ENCODE assay signal across 19 cellular contexts in the genomic region with DNA sequence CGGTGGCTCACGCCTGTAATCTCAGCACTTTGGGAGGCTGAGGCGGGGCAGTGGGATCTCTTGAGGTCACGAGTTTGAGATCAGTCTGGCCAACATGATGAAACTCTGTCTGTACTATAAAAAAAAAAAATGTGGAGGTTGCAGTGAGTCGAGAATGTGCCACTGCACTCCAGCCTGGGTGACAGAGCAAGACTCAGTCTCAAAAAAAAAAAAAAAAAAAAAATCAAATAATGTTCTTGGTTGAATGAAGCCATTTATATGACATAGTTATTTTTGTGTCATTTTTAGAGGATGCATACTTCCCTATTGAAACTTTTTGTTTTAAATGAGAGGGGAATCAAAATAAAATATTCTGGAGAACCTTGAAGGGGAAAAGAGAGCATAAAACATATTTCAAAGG. TPM values are rescaled to one million over a fixed set of nuclear protein-coding genes. Genes with fewer than 3 reads are reported as not detected.
A peak's percentile ranks its signal among the peaks of the same experiment; 100 is the strongest.
DNase-seq lines count a peak whose midpoint lies in the region; ATAC-seq and TF ChIP-seq lines count a peak whose summit lies in the region.
"Had no signal": no experiment of that assay in that cellular context is flagged by ENCODE, and none has a peak within 500 bp of the region (broad histone marks: within the 10 kb centered on the region; RNA-seq: fewer than 3 reads in every experiment).

No MANE protein-coding gene starts in this region.

- peak overlapping the region; percentile 45; the same call in 1 of the 2 replicates for H3K4me2 ChIP-seq in KMS-11
- H3K4me2 ChIP-seq in mesenchymal stem cell (ENCODE audit: low read length, poor library complexity, severe bottlenecking), result no peak overlapping the region

- H3K9me3 Mint-ChIP-seq in T-helper 2 cell treated with Interferon-gamma antibody and Interleukin-4, amounts not matched to agents 5 μg/mL and 100 μg/mL, for 36 hours, result no peaks in the 10 kb centered on the region
- no peaks in the 10 kb centered on the region for H3K9me3 Mint-ChIP-seq in activated T-helper 2 cell treated with anti-CD3 and anti-CD28 coated beads, Interferon-gamma antibody, Interleukin-2, Interleukin-4, amounts not matched to agents 10 μg/mL and 5 μg/mL and 100 μg/mL, durations not matched to agents 14 hours and 24 hours and 36 hours

- H2AFZ ChIP-seq in KMS-11 (ENCODE audit: low read depth), result no peak overlapping the region
- no peak overlapping the region for H2AFZ ChIP-seq in mesenchymal stem cell (ENCODE audit: low read depth, low read length)

- no peak overlapping the region for H2AK5ac ChIP-seq in mesenchymal stem cell (ENCODE audit: low read length, severe bottlenecking)

- ATAC-seq in left colon, result no peak
- ATAC-seq in HG03025 (IDR thresholded peaks at IDR 0.05; ENCODE audit: low FRiP score, unreplicated experiment), result no peak
- ATAC-seq: Panc1 had no signal

- no peak overlapping the region for H3K4me3 ChIP-seq in KMS-11 (IDR thresholded peaks at IDR 0.05; ENCODE audit: insufficient read depth, low read depth, low read length)
- no peak overlapping the region for H3K4me3 ChIP-seq in mesenchymal stem cell (ENCODE audit: insufficient read depth in 1 of 2, low read depth in 1 of 2, low read length in 2 of 2)
- H3K4me3 ChIP-seq: suprapubic skin had no signal

- no peak overlapping the region for H2BK5ac ChIP-seq in mesenchymal stem cell (ENCODE audit: low read depth, low read length, poor library complexity, severe bottlenecking)

- H3K27me3 ChIP-seq in KMS-11 (ENCODE audit: insufficient read depth, low read depth) (peaks cover 6% of the 10 kb centered on the region; the same call in 1 of the 2 replicates), mesenchymal stem cell (ENCODE audit: control insufficient read depth in 1 of 2, insufficient read depth in 1 of 2, low read length in 2 of 2) (no peaks in the 10 kb centered on the region)
- H3K27me3 ChIP-seq: suprapubic skin had no signal

- peaks cover 5% of the 10 kb centered on the region; the same call in 1 of the 2 replicates for H3K79me2 ChIP-seq in KMS-11 (ENCODE audit: insufficient read depth, low read depth)

- no peak overlapping the region for H3K18ac ChIP-seq in mesenchymal stem cell (ENCODE audit: low read depth in 1 of 2, low read length in 2 of 2)

- no peaks in the 10 kb centered on the region for H3K36me3 ChIP-seq in KMS-11 (ENCODE audit: insufficient read depth)
- peaks cover 11 to 20% of the 10 kb centered on the region in 2 experiments for H3K36me3 ChIP-seq in mesenchymal stem cell (ENCODE audit: control insufficient read depth in 1 of 2, insufficient read depth in 2 of 2, low read depth in 1 of 2, low read length in 2 of 2)

- H3K27ac ChIP-seq in KMS-11, result no peak overlapping the region; the same call in 1 of the 2 replicates
- no peak overlapping the region for H3K27ac ChIP-seq in mesenchymal stem cell (ENCODE audit: low read length, poor library complexity, severe bottlenecking)
- H3K27ac ChIP-seq: HL-60, suprapubic skin had no signal

- H3K4me1 ChIP-seq in KMS-11 (ENCODE audit: low read depth, poor library complexity, severe bottlenecking) (peaks cover 74% of the 10 kb centered on the region), mesenchymal stem cell (ENCODE audit: control insufficient read depth, insufficient read depth, low read depth, low read length) (peaks cover 2% of the 10 kb centered on the region)

- no peak overlapping the region for H4K91ac ChIP-seq in mesenchymal stem cell (ENCODE audit: low read length)

- in situ Hi-C loops in KBM-7 (cut with MboI; ENCODE audit: low pct_unique_long_range_greater_than_20kb, low sequenced_read_pairs), result no loop called here

- no peaks in the 10 kb centered on the region for H3K27me3 Mint-ChIP-seq in T-helper 2 cell treated with Interferon-gamma antibody and Interleukin-4, amounts not matched to agents 5 μg/mL and 100 μg/mL, for 36 hours (ENCODE audit: low read depth)
- H3K27me3 Mint-ChIP-seq in activated T-helper 2 cell treated with anti-CD3 and anti-CD28 coated beads, Interferon-gamma antibody, Interleukin-2, Interleukin-4, amounts not matched to agents 10 μg/mL and 5 μg/mL and 100 μg/mL, durations not matched to agents 14 hours and 24 hours and 36 hours (ENCODE audit: low read depth), result no peaks in the 10 kb centered on the region
- H3K27me3 Mint-ChIP-seq: progenitor cell of endocrine pancreas had no signal

- H3K4ac ChIP-seq in mesenchymal stem cell (ENCODE audit: low read depth in 1 of 2, low read length in 2 of 2), result no peak overlapping the region

- H3K23ac ChIP-seq in mesenchymal stem cell (ENCODE audit: low read length in 2 of 2), result no peak overlapping the region

- H3K9me3 ChIP-seq in mesenchymal stem cell (ENCODE audit: control insufficient read depth, low read length), result no peaks in the 10 kb centered on the region
- H3K9me3 ChIP-seq: suprapubic skin had no signal

- H3K79me1 ChIP-seq in mesenchymal stem cell (replicated peaks; ENCODE audit: low read length, poor library complexity, severe bottlenecking), result peaks cover 17% of the 10 kb centered on the region

- DNase-seq in T-helper 2 cell treated with Interferon-gamma antibody and Interleukin-4, amounts not matched to agents 5 μg/mL and 100 μg/mL, for 36 hours (ENCODE audit: low spot score), result no peak
- no peak for DNase-seq in T-helper 2 cell
- no peak for DNase-seq in activated T-helper 2 cell treated with anti-CD3 and anti-CD28 coated beads, Interferon-gamma antibody, Interleukin-2, Interleukin-4, amounts not matched to agents 10 μg/mL and 5 μg/mL and 100 μg/mL, durations not matched to agents 14 hours and 24 hours and 36 hours (ENCODE audit: low spot score)
- DNase-seq in mesenchymal stem cell, result no peak
- no peak for DNase-seq in left colon
- no peak for DNase-seq in KBM-7
- DNase-seq: 8988T; activated CD4-positive, alpha-beta T cell treated with anti-CD3 and anti-CD28 coated beads for 1 hour; activated gamma-delta T cell; NCI-H187; NCI-H510A; stimulated activated CD4-positive, alpha-beta T cell treated with anti-CD3 and anti-CD28 coated beads, Interleukin-12 subunit alpha, Interleukin-12 subunit beta, amount 100 ng/mL, for 4 hours; SW 1271 had no signal

- H2BK12ac ChIP-seq in mesenchymal stem cell (ENCODE audit: low read length in 2 of 2), result no peak overlapping the region

- H3K9ac ChIP-seq in KMS-11 (no peak overlapping the region), mesenchymal stem cell (ENCODE audit: low read length) (peak overlapping the region; percentile 44)

- peak overlapping the region; percentile 52 for H3K4me3 Mint-ChIP-seq in T-helper 2 cell treated with Interferon-gamma antibody and Interleukin-4, amounts not matched to agents 5 μg/mL and 100 μg/mL, for 36 hours
- H3K4me3 Mint-ChIP-seq in activated T-helper 2 cell treated with anti-CD3 and anti-CD28 coated beads, Interferon-gamma antibody, Interleukin-2, Interleukin-4, amounts not matched to agents 10 μg/mL and 5 μg/mL and 100 μg/mL, durations not matched to agents 14 hours and 24 hours and 36 hours (ENCODE audit: low read depth), result peak overlapping the region; percentile 1

- no peak for TF ChIP-seq CTCF in KMS-11 (conservative IDR thresholded peaks at IDR 0.05; ENCODE audit: low read depth, low read length)

- H2BK120ac ChIP-seq in mesenchymal stem cell (ENCODE audit: low read depth, low read length), result no peak overlapping the region

- no peak overlapping the region for H4K8ac ChIP-seq in mesenchymal stem cell (ENCODE audit: low read length)

- peaks cover 32% of the 10 kb centered on the region for H3K36me3 Mint-ChIP-seq in T-helper 2 cell treated with Interferon-gamma antibody and Interleukin-4, amounts not matched to agents 5 μg/mL and 100 μg/mL, for 36 hours (ENCODE audit: low read depth)
- H3K36me3 Mint-ChIP-seq in activated T-helper 2 cell treated with anti-CD3 and anti-CD28 coated beads, Interferon-gamma antibody, Interleukin-2, Interleukin-4, amounts not matched to agents 10 μg/mL and 5 μg/mL and 100 μg/mL, durations not matched to agents 14 hours and 24 hours and 36 hours (ENCODE audit: low read depth), result peaks cover 57% of the 10 kb centered on the region

- intact Hi-C loops in activated T-helper 2 cell treated with anti-CD3 and anti-CD28 coated beads, Interferon-gamma antibody, Interleukin-2, Interleukin-4, amounts not matched to agents 10 μg/mL and 5 μg/mL and 100 μg/mL, durations not matched to agents 14 hours and 24 hours and 36 hours (cut with micrococcal nuclease), result loop anchor here (2.0 kb wide), 1 partner anchor 27 kb away; no protein-coding TSS in a partner anchor
- intact Hi-C loops in left colon (cut with DNase I, micrococcal nuclease), result no loop called here

- WGBS in mesenchymal stem cell, result 97% methylated on average over 4 of the region's 5 CpGs

- H3K14ac ChIP-seq in mesenchymal stem cell (ENCODE audit: low read length in 2 of 2), result no peak overlapping the region

- H4K20me1 ChIP-seq in KMS-11 (ENCODE audit: insufficient read depth), result 0 out of 2 replicates have a peak, but pooled peaks cover 3% of the 10 kb centered on the region

- peak overlapping the region; percentile 73 for H3K27ac Mint-ChIP-seq in T-helper 2 cell treated with Interferon-gamma antibody and Interleukin-4, amounts not matched to agents 5 μg/mL and 100 μg/mL, for 36 hours
- peak overlapping the region; percentile 60 for H3K27ac Mint-ChIP-seq in activated T-helper 2 cell treated with anti-CD3 and anti-CD28 coated beads, Interferon-gamma antibody, Interleukin-2, Interleukin-4, amounts not matched to agents 10 μg/mL and 5 μg/mL and 100 μg/mL, durations not matched to agents 14 hours and 24 hours and 36 hours
- H3K27ac Mint-ChIP-seq: progenitor cell of endocrine pancreas had no signal

- H3K4me1 Mint-ChIP-seq in T-helper 2 cell treated with Interferon-gamma antibody and Interleukin-4, amounts not matched to agents 5 μg/mL and 100 μg/mL, for 36 hours (ENCODE audit: low read depth), result peaks cover 38% of the 10 kb centered on the region
- peaks cover 40% of the 10 kb centered on the region for H3K4me1 Mint-ChIP-seq in activated T-helper 2 cell treated with anti-CD3 and anti-CD28 coated beads, Interferon-gamma antibody, Interleukin-2, Interleukin-4, amounts not matched to agents 10 μg/mL and 5 μg/mL and 100 μg/mL, durations not matched to agents 14 hours and 24 hours and 36 hours (ENCODE audit: low read depth)

- H2BK15ac ChIP-seq in mesenchymal stem cell (ENCODE audit: low read depth, poor library complexity, severe bottlenecking), result no peak overlapping the region

RNA-seq across cellular contexts. Expression of a gene that starts 3.1 kb away (rescaled TPM):
- 63.6 and 70.7 TPM in 2 replicates for total RNA-seq in activated T-helper 2 cell treated with anti-CD3 and anti-CD28 coated beads, Interferon-gamma antibody, Interleukin-2, Interleukin-4, amounts not matched to agents 10 μg/mL and 5 μg/mL and 100 μg/mL, durations not matched to agents 14 hours and 24 hours and 36 hours
- polyA plus RNA-seq in mesenchymal stem cell (2013, experiment 1 of 2), result 13.3 TPM
- 13.8 TPM for polyA plus RNA-seq in mesenchymal stem cell (2013, experiment 2 of 2)
- total RNA-seq in left colon, result 10 to 100 TPM; 42.3 to 44.2 TPM

RNA-seq across cellular contexts. Expression of a gene that starts 32.3 kb away (rescaled TPM):
- total RNA-seq in activated T-helper 2 cell treated with anti-CD3 and anti-CD28 coated beads, Interferon-gamma antibody, Interleukin-2, Interleukin-4, amounts not matched to agents 10 μg/mL and 5 μg/mL and 100 μg/mL, durations not matched to agents 14 hours and 24 hours and 36 hours, result 182 and 187 TPM in 2 replicates
- 116 TPM for polyA plus RNA-seq in mesenchymal stem cell (2013, experiment 1 of 2)
- polyA plus RNA-seq in mesenchymal stem cell (2013, experiment 2 of 2), result 110 TPM
- total RNA-seq in left colon, result 100 to 1,000 TPM; 240 to 307 TPM
